ENCODE assay signal across 1 cellular context in genomic region chr9:132004323-132004722, GRCh38.
TF ChIP-seq lines count a peak whose summit lies in the region.

No MANE protein-coding gene starts in this region.

TF ChIP-seq in GM23338, 12 proteins besides CTCF, POLR2A, EP300 and RAD21 (continued from another document):
- TF ChIP-seq ZNF462 (CRISPR knock-in tag; IDR thresholded peaks at IDR 0.05) (no peak), JUNB (IDR thresholded peaks at IDR 0.05; ENCODE audit: unreplicated experiment) (no peak), ZNF114 (CRISPR knock-in tag; IDR thresholded peaks at IDR 0.05) (no peak), EZH2 (IDR thresholded peaks at IDR 0.05; ENCODE audit: low read depth, unreplicated experiment) (no peak), REST (IDR thresholded peaks at IDR 0.05; ENCODE audit: unreplicated experiment) (no peak), EZH2phosphoT487 (IDR thresholded peaks at IDR 0.05; ENCODE audit: unreplicated experiment) (no peak), POLR2AphosphoS5 (IDR thresholded peaks at IDR 0.05; ENCODE audit: low read depth) (no peak)
TF ChIP-seq in GM23338: peak in this region for 0.
